Comparison of ENCODE assay signal across 31 cellular contexts in the genomic region with DNA sequence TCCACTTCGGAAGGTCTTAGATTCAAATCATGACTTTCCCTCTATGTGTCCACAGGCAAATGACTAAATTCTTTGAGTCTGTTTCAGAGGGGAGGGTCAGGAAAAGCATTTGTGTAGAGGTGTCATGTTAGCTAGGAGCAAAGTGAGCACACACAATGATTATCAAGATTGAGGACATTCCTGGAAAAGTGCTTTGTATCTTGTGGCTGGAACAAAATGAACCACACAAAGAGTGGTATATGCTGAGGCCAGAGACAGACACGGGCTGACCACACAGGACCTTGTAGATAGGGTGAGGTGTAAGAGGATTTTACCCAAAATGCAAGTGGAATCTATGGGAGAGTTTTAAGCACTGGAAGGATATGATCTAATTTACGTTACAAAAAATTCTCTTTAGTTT.
"Had no signal": no experiment of that assay in that cellular context is flagged by ENCODE, and none has a peak within 500 bp of the region (broad histone marks: within the 10 kb centered on the region; RNA-seq: fewer than 3 reads in every experiment).

No MANE protein-coding gene starts in this region.

- H3K36me3 ChIP-seq: adrenal gland, cardiac muscle cell had no signal

- H3K9me3 ChIP-seq: adrenal gland had no signal

- H3K27me3 ChIP-seq: adrenal gland, cardiac muscle cell had no signal

- ATAC-seq: activated CD8-positive, alpha-beta T cell treated with anti-CD3 and anti-CD28 coated beads for 36 hours; activated naive CD4-positive, alpha-beta T cell treated with anti-CD3 and anti-CD28 coated beads, Interleukin-2, amount 50 U/mL, for 72 hours; activated T-cell treated with anti-CD3 and anti-CD28 coated beads, Interleukin-2, amount 50 U/mL, for 4 hours; activated T-cell treated with anti-CD3 and anti-CD28 coated beads, Interleukin-2, amount 50 U/mL, for 72 hours; activated T-helper 17 cell treated with anti-CD3 and anti-CD28 coated beads, Interleukin-2, amount 50 U/mL, for 72 hours had no signal

- DNase-seq: activated B cell treated with CpG ODN at 0.5 μM for 24 hours; activated CD4-positive, alpha-beta memory T cell treated with anti-CD3 and anti-CD28 coated beads for 36 hours; activated CD4-positive, alpha-beta T cell treated with anti-CD3 and anti-CD28 coated beads for 4 hours; activated CD4-positive, alpha-beta T cell treated with anti-CD3 and anti-CD28 coated beads, Interleukin-2, amount 10 ng/mL, durations not matched to agents 24 days and 14 days; activated CD4-positive, alpha-beta T cell treated with anti-CD3 and anti-CD28 coated beads, Interleukin-2, amount 50 U/mL, for 1 hour; activated CD4-positive, alpha-beta T cell treated with anti-CD3 and anti-CD28 coated beads, Interleukin-2, amount 50 U/mL, for 4 hours; activated CD4-positive, CD25-positive, alpha-beta regulatory T cell treated with anti-CD3 and anti-CD28 coated beads, Interleukin-2, amount 50 U/mL, for 72 hours; activated CD8-positive, alpha-beta memory T cell treated with anti-CD3 and anti-CD28 coated beads, Interleukin-2, amount 50 U/mL, for 4 hours; activated CD8-positive, alpha-beta T cell treated with anti-CD3 and anti-CD28 coated beads for 36 hours; activated effector memory CD4-positive, alpha-beta T cell treated with anti-CD3 and anti-CD28 coated beads, Interleukin-2, amount 50 U/mL, for 16 hours; activated gamma-delta T cell treated with Interleukin-2 at 50 U/mL for 16 hours; activated naive CD4-positive, alpha-beta T cell; activated naive CD4-positive, alpha-beta T cell treated with anti-CD3 and anti-CD28 coated beads for 36 hours; activated naive CD4-positive, alpha-beta T cell treated with anti-CD3 and anti-CD28 coated beads, Interleukin-2, amount 50 U/mL, for 16 hours; activated naive CD8-positive, alpha-beta T cell treated with anti-CD3 and anti-CD28 coated beads for 36 hours; activated T-cell treated with anti-CD3 and anti-CD28 coated beads for 4 hours; activated T-cell treated with anti-CD3 and anti-CD28 coated beads, Interleukin-2, amount 50 U/mL, for 1 hour; activated T-cell treated with anti-CD3 and anti-CD28 coated beads, Interleukin-2, amount 50 U/mL, for 4 hours; activated T-cell treated with anti-CD3 and anti-CD28 coated beads, Interleukin-2, amount 50 U/mL, for 72 hours; adrenal gland; amniotic stem cell; aorta; caudate nucleus; cerebellar nuclear complex; T-helper 1 cell; T-helper 2 cell; T-helper 9 cell had no signal

- H3K4me1 ChIP-seq: adrenal gland had no signal

- H3K4me3 ChIP-seq: adrenal gland, cardiac muscle cell had no signal

- H3K27ac ChIP-seq: adrenal gland, cardiac muscle cell, VCaP had no signal
